In the genomic region with DNA sequence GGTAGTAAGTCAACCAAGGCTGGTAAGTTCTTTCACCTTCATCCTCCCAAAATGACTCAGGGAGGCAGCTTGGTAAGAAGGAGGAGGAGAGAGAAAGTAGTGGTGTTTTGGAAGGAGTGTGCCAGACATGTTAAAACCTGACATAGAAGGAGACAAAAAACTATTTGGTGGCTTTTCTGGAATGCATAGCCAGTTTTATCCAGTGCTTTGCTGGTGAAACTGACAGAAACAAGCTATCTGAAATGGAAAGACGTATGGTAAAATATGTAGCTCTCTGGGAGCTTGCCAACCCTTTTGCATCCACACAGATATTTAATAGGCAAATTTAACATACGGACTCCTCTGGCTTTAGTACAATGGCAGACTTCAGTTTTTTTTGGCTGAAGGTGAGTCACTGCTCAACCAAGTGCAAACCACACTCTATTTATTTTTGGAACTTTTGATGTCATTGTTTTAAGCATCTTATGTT, we compare ENCODE assay signal across 8 cellular contexts. TPM values are rescaled to one million over a fixed set of nuclear protein-coding genes. Genes with fewer than 3 reads are reported as not detected.
A peak's percentile ranks its signal among the peaks of the same experiment; 100 is the strongest.
DNase-seq lines count a peak whose midpoint lies in the region; ATAC-seq and TF ChIP-seq lines count a peak whose summit lies in the region.

No MANE protein-coding gene starts in this region.

- H3K4me3 ChIP-seq in HFF-Myc (replicated peaks; ENCODE audit: low read depth, low read length), result no peak overlapping the region

- ATAC-seq in effector memory CD8-positive, alpha-beta T cell (replicated peaks), result peak; percentile 94

- H3K27me3 Mint-ChIP-seq in effector memory CD8-positive, alpha-beta T cell, result no peaks in the 10 kb centered on the region

- peaks cover 8 to 18% of the 10 kb centered on the region in 2 donors for H3K4me1 Mint-ChIP-seq in effector memory CD8-positive, alpha-beta T cell (ENCODE audit: low read depth in 2 of 2)

- peak; percentile 14 for DNase-seq in DMS 273 (lab: John Stamatoyannopoulos, UW; ENCODE audit: unreplicated experiment)
- DNase-seq in DMS 273 treated with DMSO at 0.1 percent for 48 hours (lab: John Stamatoyannopoulos, UW), result no peak
- DNase-seq in HFF-Myc (ENCODE audit: extremely low read depth, low read depth), result peak; percentile 62
- DNase-seq in MV-4-11 (lab: John Stamatoyannopoulos, UW), result peak; percentile 60
- peak in 1 of 3 experiments; percentile 17 for DNase-seq in effector memory CD8-positive, alpha-beta T cell
- DNase-seq in NCI-H2196 (lab: John Stamatoyannopoulos, UW; ENCODE audit: unreplicated experiment), result no peak
- DNase-seq in mucosa of gallbladder (ENCODE audit: low spot score), result no peak
- no peak for DNase-seq in DMS153 treated with DMSO at 0.1 percent for 48 hours (lab: John Stamatoyannopoulos, UW; ENCODE audit: unreplicated experiment)

- TF ChIP-seq CTCF in HFF-Myc (IDR thresholded peaks at IDR 0.05; ENCODE audit: low read depth, low read length, missing control alignments), result no peak

- peaks cover 71% of the 10 kb centered on the region for H3K36me3 Mint-ChIP-seq in effector memory CD8-positive, alpha-beta T cell (ENCODE audit: insufficient read depth)

- no peaks in the 10 kb centered on the region for H3K9me3 Mint-ChIP-seq in effector memory CD8-positive, alpha-beta T cell

- H3K27ac Mint-ChIP-seq in effector memory CD8-positive, alpha-beta T cell, result no peak overlapping the region

- H3K4me3 Mint-ChIP-seq in effector memory CD8-positive, alpha-beta T cell, result no peak overlapping the region

RNA-seq across cellular contexts. Expression of gene RAB14, which starts 45.4 kb away (rescaled TPM):
- 72.3 TPM for total RNA-seq in mucosa of gallbladder

Comparison
In these comparisons a context has a peak if more than half of its experiments do, and no peak if none do; other contexts are left out.
1. DNase-seq: peak in DMS 273 (single experiment), HFF-Myc (single experiment) and MV-4-11 (single experiment); none in DMS 273 treated with DMSO at 0.1 percent for 48 hours (single experiment), NCI-H2196 (single experiment), mucosa of gallbladder (single experiment) and DMS153 treated with DMSO at 0.1 percent for 48 hours (single experiment).